In genomic region chr18:26970637-26971036, GRCh38 we compare ENCODE assay signal across 6 cellular contexts.
"Had no signal": no experiment of that assay in that cellular context is flagged by ENCODE, and none has a peak within 500 bp of the region (broad histone marks: within the 10 kb centered on the region; RNA-seq: fewer than 3 reads in every experiment).

No MANE protein-coding gene starts in this region.

- H3K4me3 Mint-ChIP-seq: GM23338, H9, IgD-negative memory B cell had no signal

- H3K4me1 Mint-ChIP-seq: IgD-negative memory B cell had no signal

- H3K9me3 Mint-ChIP-seq: GM23338, H9 had no signal

- H3K4me3 ChIP-seq: GM23338 had no signal

- H3K27ac ChIP-seq: HL-60 had no signal

- DNase-seq: H9, HCEC 1CT had no signal

- H3K27ac Mint-ChIP-seq: GM23338, H9, IgD-negative memory B cell had no signal

- ATAC-seq: GM23338, HepG2 had no signal

- H2AFZ ChIP-seq: GM23338 had no signal

- H3K36me3 Mint-ChIP-seq: IgD-negative memory B cell had no signal

- H3K27me3 Mint-ChIP-seq: IgD-negative memory B cell had no signal

- H3K4me2 ChIP-seq: GM23338 had no signal
